In genomic region chr16:4373909-4374742, GRCh38 we compare ENCODE assay signal across 8 cellular contexts. TPM values are rescaled to one million over a fixed set of nuclear protein-coding genes. Genes with fewer than 3 reads are reported as not detected.
DNase-seq lines count a peak whose midpoint lies in the region; ATAC-seq and TF ChIP-seq lines count a peak whose summit lies in the region.

No MANE protein-coding gene starts in this region.

- H3K4me1 Mint-ChIP-seq in naive thymus-derived CD8-positive, alpha-beta T cell, result peaks cover 8 to 37% (median 21%) of the 10 kb centered on the region in 4 donors

- no peaks in the 10 kb centered on the region for H3K36me3 ChIP-seq in uterus

- H3K9me3 Mint-ChIP-seq in naive thymus-derived CD8-positive, alpha-beta T cell, result no peaks in the 10 kb centered on the region

- intact Hi-C loops in Right ventricle myocardium inferior (cut with DNase I) (loop anchor here (5.0 kb wide), 1 partner anchor 38 kb away; no protein-coding TSS in a partner anchor), cardiac septum (cut with DNase I) (no loop called here), uterus (cut with DNase I; ENCODE audit: low total_unique reads) (no loop called here)

- no peaks in the 10 kb centered on the region for H3K27me3 Mint-ChIP-seq in naive thymus-derived CD8-positive, alpha-beta T cell

- H3K4me3 ChIP-seq in uterus, result peak overlapping the region; percentile 55 to 63

- no peaks in the 10 kb centered on the region for H3K27me3 ChIP-seq in uterus

- peak in 1 of 2 donors; percentile 62 for TF ChIP-seq POLR2A in uterus (IDR thresholded peaks at IDR 0.05)

- no peak for TF ChIP-seq CTCF in uterus (IDR thresholded peaks at IDR 0.05)

- peaks cover 0 to 4% (median 0%) of the 10 kb centered on the region in 3 donors for H3K36me3 Mint-ChIP-seq in naive thymus-derived CD8-positive, alpha-beta T cell

- H3K27ac ChIP-seq in uterus, result peak overlapping the region; percentile 96 to 97

- H3K9me3 ChIP-seq in uterus, result no peaks in the 10 kb centered on the region

- no peak for ATAC-seq in Right ventricle myocardium inferior
- no peak for ATAC-seq in naive thymus-derived CD8-positive, alpha-beta T cell
- no peak for ATAC-seq in HG02763 (IDR thresholded peaks at IDR 0.05; ENCODE audit: unreplicated experiment)

- peaks cover 0 to 37% of the 10 kb centered on the region in 2 donors for H3K4me1 ChIP-seq in uterus

- POLR2A ChIA-PET in naive thymus-derived CD8-positive, alpha-beta T cell (lab: Charles Lee), result interaction anchor here (0.8 to 1.2 kb wide), 2 partner anchors 26 to 40 kb away, joined by 3 read pairs; no protein-coding TSS in a partner anchor

- DNase-seq in Right ventricle myocardium inferior (ENCODE audit: missing footprints) (peak; percentile 84), cardiac septum (ENCODE audit: low spot score) (no peak), ecto neural progenitor cell (ENCODE audit: low spot score) (peak; percentile 78), lung microvascular endothelial cell (ENCODE audit: low read depth in 2 of 2) (peak; percentile 61 to 72), uterus (peak; percentile 94 to 95)
- DNase-seq in naive thymus-derived CD8-positive, alpha-beta T cell, result no peak
- no peak for DNase-seq in stimulated activated CD4-positive, alpha-beta T cell treated with anti-CD3 and anti-CD28 coated beads, Interleukin-12 subunit alpha, Interleukin-12 subunit beta, amount 100 ng/mL, for 4 hours

- H3K27ac Mint-ChIP-seq in naive thymus-derived CD8-positive, alpha-beta T cell, result peak overlapping the region in 2 of 10 donors; percentile 46 to 49

- H3K4me3 Mint-ChIP-seq in naive thymus-derived CD8-positive, alpha-beta T cell, result no peak overlapping the region

RNA-seq across cellular contexts. Expression of gene VASN, which starts 2.5 kb away (rescaled TPM):
- total RNA-seq in Right ventricle myocardium inferior (6.4 TPM), cardiac septum (6.3 TPM), lung microvascular endothelial cell (0.44 and 1.6 TPM in 2 replicates), uterus (10 to 100 TPM in 3 of 4 donors, 1 to 10 TPM in 1; 3.6 to 49.0 (median 19.9) TPM)
- total RNA-seq in naive thymus-derived CD8-positive, alpha-beta T cell, result under 1 TPM; 0.30 to 0.34 TPM
- under 1 TPM in 1 of 3 donors, not detected in 2; 0.12 TPM for polyA plus RNA-seq in naive thymus-derived CD8-positive, alpha-beta T cell

RNA-seq across cellular contexts. Expression of gene PAM16, which starts 23.0 kb away (rescaled TPM):
- total RNA-seq in Right ventricle myocardium inferior (73.4 TPM), cardiac septum (43.3 TPM), lung microvascular endothelial cell (16.3 and 21.0 TPM in 2 replicates), uterus (100 to 1,000 TPM in 1 of 4 donors, 10 to 100 TPM in 2, 1 to 10 TPM in 1; 8.9 to 438 (median 35.3) TPM)
- total RNA-seq in naive thymus-derived CD8-positive, alpha-beta T cell, result 10 to 100 TPM; 40.9 to 46.1 TPM
- polyA plus RNA-seq in naive thymus-derived CD8-positive, alpha-beta T cell, result 10 to 100 TPM; 33.6 to 44.4 (median 39.3) TPM

RNA-seq across cellular contexts. Expression of gene CORO7, which starts 42.3 kb away (rescaled TPM):
- total RNA-seq in Right ventricle myocardium inferior, result 11.6 TPM
- 11.9 TPM for total RNA-seq in cardiac septum
- total RNA-seq in lung microvascular endothelial cell, result 23.8 and 34.9 TPM in 2 replicates
- total RNA-seq in uterus, result 10 to 100 TPM; 13.8 to 52.1 (median 30.0) TPM
- 100 to 1,000 TPM; 161 to 169 TPM for total RNA-seq in naive thymus-derived CD8-positive, alpha-beta T cell
- polyA plus RNA-seq in naive thymus-derived CD8-positive, alpha-beta T cell, result 10 to 100 TPM; 44.6 to 79.9 (median 45.5) TPM

RNA-seq across cellular contexts. Expression of gene DNAJA3, which starts 51.5 kb away (rescaled TPM):
- total RNA-seq in Right ventricle myocardium inferior (71.4 TPM), cardiac septum (50.7 TPM), lung microvascular endothelial cell (26.8 and 37.9 TPM in 2 replicates), uterus (10 to 100 TPM; 13.8 to 44.9 (median 36.4) TPM)
- 10 to 100 TPM; 70.6 to 71.3 TPM for total RNA-seq in naive thymus-derived CD8-positive, alpha-beta T cell
- polyA plus RNA-seq in naive thymus-derived CD8-positive, alpha-beta T cell, result 10 to 100 TPM; 43.4 to 64.8 (median 45.2) TPM

RNA-seq across cellular contexts. Expression of gene GLIS2, which starts 58.3 kb away (rescaled TPM):
- total RNA-seq in Right ventricle myocardium inferior (16.0 TPM), cardiac septum (31.4 TPM), lung microvascular endothelial cell (0.20 and 0.65 TPM in 2 replicates), uterus (10 to 100 TPM in 1 of 4 donors, 1 to 10 TPM in 3; 2.9 to 55.8 (median 5.1) TPM)
- under 1 TPM in 1 of 2 experiments, not detected in 1; 0.10 TPM for total RNA-seq in naive thymus-derived CD8-positive, alpha-beta T cell
- polyA plus RNA-seq in naive thymus-derived CD8-positive, alpha-beta T cell, result not detected

Comparison
In these comparisons a context has a peak if more than half of its experiments do, and no peak if none do; other contexts are left out.
1. DNase-seq: peak in Right ventricle myocardium inferior (single experiment), ecto neural progenitor cell (single experiment), lung microvascular endothelial cell (2 of 2) and uterus (2 of 2); none in cardiac septum (single experiment), naive thymus-derived CD8-positive, alpha-beta T cell (0 of 10) and stimulated activated CD4-positive, alpha-beta T cell treated with anti-CD3 and anti-CD28 coated beads, Interleukin-12 subunit alpha, Interleukin-12 subunit beta, amount 100 ng/mL, for 4 hours (single experiment).